ENCODE assay signal across 11 cellular contexts in genomic region chr12:124527861-124528561, GRCh38. TPM values are rescaled to one million over a fixed set of nuclear protein-coding genes. Genes with fewer than 3 reads are reported as not detected.
A peak's percentile ranks its signal among the peaks of the same experiment; 100 is the strongest.
DNase-seq lines count a peak whose midpoint lies in the region; ATAC-seq and TF ChIP-seq lines count a peak whose summit lies in the region.
"Had no signal": no experiment of that assay in that cellular context is flagged by ENCODE, and none has a peak within 500 bp of the region (broad histone marks: within the 10 kb centered on the region; RNA-seq: fewer than 3 reads in every experiment).

No MANE protein-coding gene starts in this region.

- no peak for TF ChIP-seq POLR2A in esophagus squamous epithelium (IDR thresholded peaks at IDR 0.05)

- H3K9me3 ChIP-seq in esophagus squamous epithelium = no peaks in the 10 kb centered on the region

- H3K27ac ChIP-seq in esophagus squamous epithelium = peak overlapping the region in 3 of 4 donors; percentile 35 to 49 (median 35)

- 0 out of 3 replicates have a peak, but pooled peaks have one; percentile 13 for TF ChIP-seq CTCF in GM12872 (IDR thresholded peaks at IDR 0.05; ENCODE audit: insufficient read depth, low read depth, low read length)
- TF ChIP-seq CTCF in esophagus squamous epithelium (IDR thresholded peaks at IDR 0.05) = no peak

- ATAC-seq in GM19467 (IDR thresholded peaks at IDR 0.05; ENCODE audit: unreplicated experiment) = no peak

- WGBS in esophagus squamous epithelium, 2 donors = 44 to 54% methylated on average over 16 to 17 of the region's 20 CpGs

- DNase-seq in NCI-H82 (lab: John Stamatoyannopoulos, UW) (peak; percentile 95), esophagus squamous epithelium (lab: John Stamatoyannopoulos, UW) (no peak), retina (peak; percentile 86), ureter (ENCODE audit: low spot score) (no peak), OCI-M2 (lab: John Stamatoyannopoulos, UW; ENCODE audit: unreplicated experiment) (no peak)
- no peak for DNase-seq in activated CD4-positive, alpha-beta T cell treated with anti-CD3 and anti-CD28 coated beads for 4 hours
- DNase-seq: activated CD4-positive, alpha-beta T cell treated with anti-CD3 and anti-CD28 coated beads, Interleukin-2, amount 50 U/mL, for 4 hours; SHP77 treated with DMSO at 0.1 percent for 48 hours; stimulated activated CD4-positive, alpha-beta T cell treated with anti-CD3 and anti-CD28 coated beads, Interleukin-4, amount 100 ng/mL, for 24 hours had no signal

- peaks cover 14 to 79% (median 16%) of the 10 kb centered on the region in 3 donors for H3K4me1 ChIP-seq in esophagus squamous epithelium

- intact Hi-C loops in esophagus squamous epithelium (cut with DNase I) = no loop called here

- H3K36me3 ChIP-seq in esophagus squamous epithelium = peaks cover 0 to 5% (median 0%) of the 10 kb centered on the region in 3 donors

- H3K27me3 ChIP-seq in esophagus squamous epithelium = no peaks in the 10 kb centered on the region

- no peak overlapping the region for H3K4me3 ChIP-seq in esophagus squamous epithelium

RNA-seq across cellular contexts. Expression of gene NCOR2, which starts 39.4 kb away (rescaled TPM):
- total RNA-seq in esophagus squamous epithelium (10 to 100 TPM; 17.7 to 84.1 (median 45.6) TPM), ureter (200 TPM)

Comparison
In these comparisons a context has a peak if more than half of its experiments do, and no peak if none do; other contexts are left out.
1. DNase-seq: peak in NCI-H82 (single experiment) and retina (single experiment); none in esophagus squamous epithelium (single experiment), ureter (single experiment), activated CD4-positive, alpha-beta T cell treated with anti-CD3 and anti-CD28 coated beads for 4 hours (0 of 2) and OCI-M2 (single experiment).